18 cellular contexts compared by ENCODE assay signal in genomic region chr14:68668028-68668427, GRCh38.
A peak's percentile ranks its signal among the peaks of the same experiment; 100 is the strongest.
DNase-seq lines count a peak whose midpoint lies in the region; ATAC-seq, FAIRE-seq and TF ChIP-seq lines count a peak whose summit lies in the region.
"Had no signal": no experiment of that assay in that cellular context is flagged by ENCODE, and none has a peak within 500 bp of the region (broad histone marks: within the 10 kb centered on the region; RNA-seq: fewer than 3 reads in every experiment).

No MANE protein-coding gene starts in this region.

- DNase-seq in right lobe of liver (peak in 1 of 3 donors; percentile 33), HepG2 (ENCODE audit: low spot score) (no peak), prostate gland (ENCODE audit: low spot score) (no peak), vagina (ENCODE audit: extremely low spot score in 2 of 2) (no peak), DMS79 treated with DMSO at 0.1 percent for 48 hours (lab: John Stamatoyannopoulos, UW) (no peak), GF-D8 (lab: John Stamatoyannopoulos, UW) (no peak), dorsolateral prefrontal cortex (no peak)
- DNase-seq: activated T-cell treated with anti-CD3 and anti-CD28 coated beads, Interleukin-2, amount 50 U/mL, for 72 hours; GDM1; GOT3; NCI-H1105 treated with DMSO at 0.1 percent for 48 hours; stimulated activated naive CD4-positive, alpha-beta T cell had no signal

- no TSS peak for BruUV-seq in HepG2 (replicated peaks; lab: Mats Ljungman, UMichigan)

- 95% methylated on average over 3 of the region's 4 CpGs for WGBS in right lobe of liver (ENCODE audit: insufficient coverage, low coverage, low lambda C conversion rate, missing lambda C conversion rate)
- WGBS in HepG2 (ENCODE audit: low lambda C conversion rate) = 44% methylated on average over 2 of the region's 4 CpGs
- no CpG with 5 or more reads among the region's 4 CpGs for WGBS in gastroesophageal sphincter (ENCODE audit: low coverage in 1 of 2), 2 donors
- 88% methylated on average over 4 of the region's 4 CpGs for WGBS in prostate gland

- H3K4me2 ChIP-seq in HepG2 (ENCODE audit: low read depth, low read length) = no peak overlapping the region
- H3K4me2 ChIP-seq: KMS-11 had no signal

- intact Hi-C loops in right lobe of liver (cut with DNase I) (no loop called here), HepG2 (cut with micrococcal nuclease; ENCODE audit: unreplicated experiment) (no loop called here), prostate gland (cut with DNase I) (no loop called here), vagina (cut with DNase I) (loop anchor here (10.0 kb wide), 1 partner anchor 123 kb away; no protein-coding TSS in a partner anchor), dorsolateral prefrontal cortex (cut with DNase I) (no loop called here)

- TF ChIP-seq EP300 in HepG2 (IDR thresholded peaks at IDR 0.05; ENCODE audit: low read depth in 2 of 2, low read length in 2 of 2) (no peak), HepG2 (CRISPR knock-in tag; IDR thresholded peaks at IDR 0.05; ENCODE audit: borderline replicate concordance) (no peak), gastroesophageal sphincter (IDR thresholded peaks at IDR 0.05) (no peak)

- in situ Hi-C loops in HepG2 (cut with HindIII; ENCODE audit: extremely low pct_ligation_motif_present, low pct_unique_long_range_greater_than_20kb) = loop anchor here (25.0 kb wide), 1 partner anchor 731 kb away; no protein-coding TSS in a partner anchor

- H3K4me3 ChIP-seq in right lobe of liver (no peak overlapping the region), HepG2 (replicated peaks in 1 of 3; ENCODE audit: insufficient read depth in 1 of 3, low read depth in 2 of 3, low read length in 3 of 3) (no peak overlapping the region), gastroesophageal sphincter (no peak overlapping the region), prostate gland (no peak overlapping the region), vagina (no peak overlapping the region), dorsolateral prefrontal cortex (no peak overlapping the region)
- H3K4me3 ChIP-seq: adrenal gland, lung had no signal

- H3K4me1 ChIP-seq in right lobe of liver = peaks cover 0 to 46% (median 15%) of the 10 kb centered on the region in 4 donors
- H3K4me1 ChIP-seq in HepG2 (ENCODE audit: insufficient read depth, low read length) = peaks cover 42% of the 10 kb centered on the region
- H3K4me1 ChIP-seq in gastroesophageal sphincter = peaks cover 53 to 100% (median 82%) of the 10 kb centered on the region in 3 donors
- H3K4me1 ChIP-seq in prostate gland (replicated peaks) = peaks cover 32% of the 10 kb centered on the region
- H3K4me1 ChIP-seq in vagina = peaks cover 97% of the 10 kb centered on the region

- no peak for TF ChIP-seq RAD21 in HepG2 (CRISPR knock-in tag; IDR thresholded peaks at IDR 0.05)

- CTCF ChIA-PET in HepG2 (lab: Yijun Ruan, JAX; ENCODE audit: low intra/inter-chr PET ratio, low total read pairs) = no interaction called here

- no peaks in the 10 kb centered on the region for H3K79me2 ChIP-seq in HepG2 (ENCODE audit: insufficient read depth, low read length)

- H4K20me1 ChIP-seq in HepG2 (ENCODE audit: insufficient read depth, low read length) = no peaks in the 10 kb centered on the region

- H3K36me3 ChIP-seq in right lobe of liver (no peaks in the 10 kb centered on the region), HepG2 (replicated peaks in 1 of 2; ENCODE audit: control insufficient read depth in 1 of 2, insufficient read depth in 2 of 2, low read length in 2 of 2) (no peaks in the 10 kb centered on the region), gastroesophageal sphincter (no peaks in the 10 kb centered on the region), prostate gland (no peaks in the 10 kb centered on the region), vagina (no peaks in the 10 kb centered on the region)
- H3K36me3 ChIP-seq: adrenal gland had no signal

- no peak overlapping the region for H3K9ac ChIP-seq in HepG2 (ENCODE audit: insufficient read depth, low read depth, low read length)
- H3K9ac ChIP-seq: KMS-11 had no signal

- H3K9me3 ChIP-seq in right lobe of liver (no peaks in the 10 kb centered on the region), HepG2 (ENCODE audit: low read length) (no peaks in the 10 kb centered on the region), gastroesophageal sphincter (no peaks in the 10 kb centered on the region), prostate gland (no peaks in the 10 kb centered on the region), vagina (no peaks in the 10 kb centered on the region)
- H3K9me3 ChIP-seq: adrenal gland had no signal

- TF ChIP-seq CTCF in right lobe of liver (IDR thresholded peaks at IDR 0.05) (no peak), HepG2 (CRISPR knock-in tag; IDR thresholded peaks at IDR 0.05) (no peak), gastroesophageal sphincter (IDR thresholded peaks at IDR 0.05) (no peak), prostate gland (IDR thresholded peaks at IDR 0.05) (no peak), vagina (IDR thresholded peaks at IDR 0.05) (no peak), dorsolateral prefrontal cortex (IDR thresholded peaks at IDR 0.05 in 54 of 56, conservative IDR thresholded peaks at IDR 0.05 in 2 of 56; ENCODE audit: low read depth in 1 of 56, partially characterized antibody in 56 of 56) (no peak)

- H3K27ac ChIP-seq in right lobe of liver (peak overlapping the region in 2 of 3 donors; percentile 1 to 63), HepG2 (ENCODE audit: extremely low read length, insufficient read depth, low read length) (no peak overlapping the region), gastroesophageal sphincter (peak overlapping the region; percentile 82 to 91 (median 89)), prostate gland (peak overlapping the region; percentile 37 to 73), vagina (peak overlapping the region; percentile 87), dorsolateral prefrontal cortex (no peak overlapping the region)
- H3K27ac ChIP-seq: KMS-11 had no signal

- TF ChIP-seq POLR2A in right lobe of liver (IDR thresholded peaks at IDR 0.05) (no peak), HepG2 (IDR thresholded peaks at IDR 0.05; ENCODE audit: insufficient read depth in 1 of 2, low read depth in 2 of 2, low read length in 2 of 2) (no peak), gastroesophageal sphincter (IDR thresholded peaks at IDR 0.05) (no peak), prostate gland (IDR thresholded peaks at IDR 0.05) (no peak), vagina (IDR thresholded peaks at IDR 0.05) (no peak)

- H2AFZ ChIP-seq in HepG2 (ENCODE audit: low read length) = no peak overlapping the region

- no peaks in the 10 kb centered on the region for H3K27me3 ChIP-seq in right lobe of liver
- H3K27me3 ChIP-seq in HepG2 (ENCODE audit: control insufficient read depth in 1 of 2, insufficient read depth in 2 of 2, low read length in 2 of 2) = 0 out of 5 replicates have a peak, but pooled peaks cover 0 to 1% of the 10 kb centered on the region in 2 experiments
- H3K27me3 ChIP-seq in gastroesophageal sphincter = no peaks in the 10 kb centered on the region
- H3K27me3 ChIP-seq in prostate gland (replicated peaks; ENCODE audit: insufficient read depth) = no peaks in the 10 kb centered on the region
- no peaks in the 10 kb centered on the region for H3K27me3 ChIP-seq in vagina
- no peaks in the 10 kb centered on the region for H3K27me3 ChIP-seq in dorsolateral prefrontal cortex
- H3K27me3 ChIP-seq: adrenal gland had no signal

- ATAC-seq in right lobe of liver (no peak), HepG2 (no peak), gastroesophageal sphincter (no peak)
- ATAC-seq: activated T-cell treated with anti-CD3 and anti-CD28 coated beads, Interleukin-2, amount 50 U/mL, for 72 hours had no signal

- FAIRE-seq in HepG2 (lab: Jason Lieb, UNC) = no peak
- FAIRE-seq: RCC 7860, TTC549 had no signal

- POLR2A ChIA-PET in HepG2 (lab: Yijun Ruan, JAX) = no interaction called here

TF ChIP-seq in HepG2, 621 proteins besides CTCF, POLR2A, EP300 and RAD21:
- no peak for TF ChIP-seq ZFP36L1 (CRISPR knock-in tag; IDR thresholded peaks at IDR 0.05)
- no peak for TF ChIP-seq GABPA (IDR thresholded peaks at IDR 0.05; ENCODE audit: low read depth, low read length)
- TF ChIP-seq GABPA (CRISPR knock-in tag; IDR thresholded peaks at IDR 0.05; ENCODE audit: low read depth) = no peak

Comparison
In these comparisons a context has a peak if more than half of its experiments do, and no peak if none do; other contexts are left out.
1. H3K27ac ChIP-seq: peak in right lobe of liver (2 of 3), gastroesophageal sphincter (4 of 4), prostate gland (2 of 2) and vagina (single experiment); none in HepG2 (single experiment) and dorsolateral prefrontal cortex (0 of 59).